ENCODE assay signal across 11 cellular contexts in genomic region chr6:105836889-105837288, GRCh38.
"Had no signal": no experiment of that assay in that cellular context is flagged by ENCODE, and none has a peak within 500 bp of the region (broad histone marks: within the 10 kb centered on the region; RNA-seq: fewer than 3 reads in every experiment).

No MANE protein-coding gene starts in this region.

- DNase-seq: activated CD4-positive, alpha-beta T cell treated with anti-CD3 and anti-CD28 coated beads, Interleukin-2, amount 50 U/mL, for 4 hours; activated naive CD4-positive, alpha-beta T cell treated with anti-CD3 and anti-CD28 coated beads for 36 hours; activated naive CD8-positive, alpha-beta T cell treated with anti-CD3 and anti-CD28 coated beads, Interleukin-2, amount 50 U/mL, for 24 hours; aorta; right cardiac atrium had no signal

- H3K27ac Mint-ChIP-seq: activated naive CD4-positive, alpha-beta T cell treated with anti-CD3 and anti-CD28 coated beads for 36 hours; activated naive CD8-positive, alpha-beta T cell treated with anti-CD3 and anti-CD28 coated beads, Interleukin-2, amount 50 U/mL, for 24 hours; activated T-helper 2 cell treated with anti-CD3 and anti-CD28 coated beads, Interferon-gamma antibody, Interleukin-2, Interleukin-4, amounts not matched to agents 10 μg/mL and 5 μg/mL and 100 μg/mL, durations not matched to agents 14 hours and 24 hours and 36 hours; progenitor cell of endocrine pancreas; stimulated activated naive CD8-positive, alpha-beta T cell treated with anti-CD3 and anti-CD28 coated beads, Interleukin-15, Interleukin-2, amounts not matched to agents 100 ng/mL and 50 ng/mL, for 24 hours; T-helper 2 cell treated with Interferon-gamma antibody and Interleukin-4, amounts not matched to agents 5 μg/mL and 100 μg/mL, for 36 hours; type B pancreatic cell had no signal

- H3K9me3 Mint-ChIP-seq: activated naive CD4-positive, alpha-beta T cell treated with anti-CD3 and anti-CD28 coated beads for 36 hours; activated naive CD8-positive, alpha-beta T cell treated with anti-CD3 and anti-CD28 coated beads, Interleukin-2, amount 50 U/mL, for 24 hours; activated T-helper 2 cell treated with anti-CD3 and anti-CD28 coated beads, Interferon-gamma antibody, Interleukin-2, Interleukin-4, amounts not matched to agents 10 μg/mL and 5 μg/mL and 100 μg/mL, durations not matched to agents 14 hours and 24 hours and 36 hours; stimulated activated naive CD8-positive, alpha-beta T cell treated with anti-CD3 and anti-CD28 coated beads, Interleukin-15, Interleukin-2, amounts not matched to agents 100 ng/mL and 50 ng/mL, for 24 hours had no signal

- H3K36me3 Mint-ChIP-seq: type B pancreatic cell had no signal

- ATAC-seq: activated CD4-positive, CD25-positive, alpha-beta regulatory T cell treated with anti-CD3 and anti-CD28 coated beads, Interleukin-2, amount 50 U/mL, for 24 hours; activated naive CD8-positive, alpha-beta T cell treated with anti-CD3 and anti-CD28 coated beads, Interleukin-2, amount 50 U/mL, for 24 hours; right cardiac atrium had no signal

- H3K4me3 Mint-ChIP-seq: activated naive CD4-positive, alpha-beta T cell treated with anti-CD3 and anti-CD28 coated beads for 36 hours; activated naive CD8-positive, alpha-beta T cell treated with anti-CD3 and anti-CD28 coated beads, Interleukin-2, amount 50 U/mL, for 24 hours; stimulated activated naive CD8-positive, alpha-beta T cell treated with anti-CD3 and anti-CD28 coated beads, Interleukin-15, Interleukin-2, amounts not matched to agents 100 ng/mL and 50 ng/mL, for 24 hours; T-helper 2 cell treated with Interferon-gamma antibody and Interleukin-4, amounts not matched to agents 5 μg/mL and 100 μg/mL, for 36 hours; type B pancreatic cell had no signal
